ENCODE assay signal across 38 cellular contexts in genomic region chr12:26807292-26807691, GRCh38.
"Had no signal": no experiment of that assay in that cellular context is flagged by ENCODE, and none has a peak within 500 bp of the region (broad histone marks: within the 10 kb centered on the region; RNA-seq: fewer than 3 reads in every experiment).

No MANE protein-coding gene starts in this region.

- DNase-seq: activated B cell treated with CpG ODN at 0.5 μM for 24 hours; activated CD4-positive, alpha-beta memory T cell treated with anti-CD3 and anti-CD28 coated beads, Interleukin-2, amount 10 ng/mL, durations not matched to agents 7 days and 5 days; activated CD4-positive, alpha-beta T cell treated with anti-CD3 and anti-CD28 coated beads for 4 hours; activated CD4-positive, alpha-beta T cell treated with anti-CD3 and anti-CD28 coated beads, Interleukin-2, amount 10 ng/mL, durations not matched to agents 24 days and 14 days; activated CD4-positive, alpha-beta T cell treated with anti-CD3 and anti-CD28 coated beads, Interleukin-2, amount 50 U/mL, for 48 hours; activated CD4-positive, CD25-positive, alpha-beta regulatory T cell treated with anti-CD3 and anti-CD28 coated beads, Interleukin-2, amount 50 U/mL, for 72 hours; activated CD8-positive, alpha-beta memory T cell treated with anti-CD3 and anti-CD28 coated beads for 24 hours; activated CD8-positive, alpha-beta memory T cell treated with anti-CD3 and anti-CD28 coated beads, Interleukin-2, amount 50 U/mL, for 4 hours; activated CD8-positive, alpha-beta T cell treated with anti-CD3 and anti-CD28 coated beads, Interleukin-2, amount 10 ng/mL, durations not matched to agents 7 days and 5 days; activated effector memory CD4-positive, alpha-beta T cell treated with anti-CD3 and anti-CD28 coated beads, Interleukin-2, amount 50 U/mL, for 16 hours; activated gamma-delta T cell treated with Interleukin-2 at 50 U/mL for 16 hours; activated naive CD4-positive, alpha-beta T cell; activated naive CD4-positive, alpha-beta T cell treated with anti-CD3 and anti-CD28 coated beads for 36 hours; activated naive CD4-positive, alpha-beta T cell treated with anti-CD3 and anti-CD28 coated beads, Interleukin-2, amount 50 U/mL, for 16 hours; activated naive CD8-positive, alpha-beta T cell treated with anti-CD3 and anti-CD28 coated beads for 36 hours; activated T-cell treated with anti-CD3 and anti-CD28 coated beads for 4 hours; activated T-cell treated with anti-CD3 and anti-CD28 coated beads, Interleukin-2, amount 50 U/mL, for 1 hour; activated T-cell treated with anti-CD3 and anti-CD28 coated beads, Interleukin-2, amount 50 U/mL, for 4 hours; activated T-cell treated with anti-CD3 and anti-CD28 coated beads, Interleukin-2, amount 50 U/mL, for 72 hours; adrenal gland; amniotic stem cell; aorta; body of pancreas; brain microvascular endothelial cell; caudate nucleus; cerebellar nuclear complex; SW 1271; T-helper 1 cell; T-helper 2 cell; T-helper 9 cell had no signal

- H3K9me3 Mint-ChIP-seq: activated B cell treated with CpG ODN at 0.5 μM for 24 hours; activated CD4-positive, alpha-beta memory T cell treated with anti-CD3 and anti-CD28 coated beads, Interleukin-2, amount 10 ng/mL, durations not matched to agents 7 days and 5 days; activated CD4-positive, alpha-beta T cell treated with anti-CD3 and anti-CD28 coated beads, Interleukin-2, amount 10 ng/mL, durations not matched to agents 24 days and 14 days; activated naive CD4-positive, alpha-beta T cell treated with anti-CD3 and anti-CD28 coated beads for 36 hours; activated naive CD4-positive, alpha-beta T cell treated with anti-CD3 and anti-CD28 coated beads, Interleukin-2, amount 50 U/mL, for 72 hours; activated naive CD8-positive, alpha-beta T cell treated with anti-CD3 and anti-CD28 coated beads for 36 hours; activated T-cell treated with anti-CD3 and anti-CD28 coated beads, Interleukin-2, amount 50 U/mL, for 4 hours; activated T-cell treated with anti-CD3 and anti-CD28 coated beads, Interleukin-2, amount 50 U/mL, for 72 hours; activated T-helper 1 cell treated with anti-CD3 and anti-CD28 coated beads, Interleukin-12 subunit alpha, Interleukin-12 subunit beta, Interleukin-2, Interleukin-4 antibody, amounts not matched to agents 30 ng/mL and 10 ng/mL and 1 ng/mL, durations not matched to agents 14 hours and 24 hours and 36 hours; activated T-helper 17 cell treated with anti-CD3 and anti-CD28 coated beads, Interleukin-2, amount 50 U/mL, for 72 hours; central memory CD8-positive, alpha-beta T cell; T-helper 1 cell treated with Interleukin-12 subunit alpha and Interleukin-12 subunit beta and Interleukin-4 antibody, amounts not matched to agents 30 μg/mL and 1 μg/mL, for 36 hours; T-helper 2 cell treated with Interferon-gamma antibody and Interleukin-4, amounts not matched to agents 5 μg/mL and 100 μg/mL, for 36 hours had no signal

- H3K27me3 Mint-ChIP-seq: activated B cell treated with CpG ODN at 0.5 μM for 24 hours; activated CD4-positive, alpha-beta memory T cell treated with anti-CD3 and anti-CD28 coated beads, Interleukin-2, amount 10 ng/mL, durations not matched to agents 7 days and 5 days; activated CD4-positive, alpha-beta T cell treated with anti-CD3 and anti-CD28 coated beads, Interleukin-2, amount 10 ng/mL, durations not matched to agents 24 days and 14 days; activated naive CD8-positive, alpha-beta T cell treated with anti-CD3 and anti-CD28 coated beads for 36 hours; activated T-helper 17 cell treated with anti-CD3 and anti-CD28 coated beads, Interleukin-2, amount 50 U/mL, for 72 hours; central memory CD8-positive, alpha-beta T cell had no signal

- H3K27me3 ChIP-seq: adrenal gland, body of pancreas, brain microvascular endothelial cell, breast epithelium had no signal

- H3K27ac ChIP-seq: adrenal gland, body of pancreas, brain microvascular endothelial cell, breast epithelium, VCaP had no signal

- ATAC-seq: activated CD8-positive, alpha-beta T cell treated with anti-CD3 and anti-CD28 coated beads, Interleukin-2, amount 10 ng/mL, durations not matched to agents 7 days and 5 days; activated naive CD4-positive, alpha-beta T cell treated with anti-CD3 and anti-CD28 coated beads, Interleukin-2, amount 50 U/mL, for 72 hours; activated T-cell treated with anti-CD3 and anti-CD28 coated beads, Interleukin-2, amount 50 U/mL, for 4 hours; activated T-cell treated with anti-CD3 and anti-CD28 coated beads, Interleukin-2, amount 50 U/mL, for 72 hours; activated T-helper 17 cell treated with anti-CD3 and anti-CD28 coated beads, Interleukin-2, amount 50 U/mL, for 72 hours; body of pancreas had no signal

- H3K4me3 Mint-ChIP-seq: activated B cell treated with CpG ODN at 0.5 μM for 24 hours; activated CD4-positive, alpha-beta memory T cell treated with anti-CD3 and anti-CD28 coated beads, Interleukin-2, amount 10 ng/mL, durations not matched to agents 7 days and 5 days; activated CD4-positive, alpha-beta T cell treated with anti-CD3 and anti-CD28 coated beads, Interleukin-2, amount 10 ng/mL, durations not matched to agents 24 days and 14 days; activated CD8-positive, alpha-beta T cell treated with anti-CD3 and anti-CD28 coated beads, Interleukin-2, amount 10 ng/mL, durations not matched to agents 7 days and 5 days; activated naive CD4-positive, alpha-beta T cell treated with anti-CD3 and anti-CD28 coated beads for 36 hours; activated T-cell treated with anti-CD3 and anti-CD28 coated beads, Interleukin-2, amount 50 U/mL, for 4 hours; activated T-cell treated with anti-CD3 and anti-CD28 coated beads, Interleukin-2, amount 50 U/mL, for 72 hours; activated T-helper 1 cell treated with anti-CD3 and anti-CD28 coated beads, Interleukin-12 subunit alpha, Interleukin-12 subunit beta, Interleukin-2, Interleukin-4 antibody, amounts not matched to agents 30 ng/mL and 10 ng/mL and 1 ng/mL, durations not matched to agents 14 hours and 24 hours and 36 hours; activated T-helper 17 cell treated with anti-CD3 and anti-CD28 coated beads, Interleukin-2, amount 50 U/mL, for 72 hours; central memory CD8-positive, alpha-beta T cell; T-helper 1 cell treated with Interleukin-12 subunit alpha and Interleukin-12 subunit beta and Interleukin-4 antibody, amounts not matched to agents 30 μg/mL and 1 μg/mL, for 36 hours; T-helper 2 cell treated with Interferon-gamma antibody and Interleukin-4, amounts not matched to agents 5 μg/mL and 100 μg/mL, for 36 hours had no signal

- H3K36me3 ChIP-seq: adrenal gland, brain microvascular endothelial cell, breast epithelium had no signal

- H3K9me3 ChIP-seq: adrenal gland, body of pancreas, breast epithelium had no signal

- H3K4me3 ChIP-seq: adrenal gland, body of pancreas, breast epithelium had no signal

- H3K27ac Mint-ChIP-seq: activated B cell treated with CpG ODN at 0.5 μM for 24 hours; activated CD4-positive, alpha-beta memory T cell treated with anti-CD3 and anti-CD28 coated beads, Interleukin-2, amount 10 ng/mL, durations not matched to agents 7 days and 5 days; activated CD4-positive, alpha-beta T cell treated with anti-CD3 and anti-CD28 coated beads, Interleukin-2, amount 10 ng/mL, durations not matched to agents 24 days and 14 days; activated CD8-positive, alpha-beta T cell treated with anti-CD3 and anti-CD28 coated beads, Interleukin-2, amount 10 ng/mL, durations not matched to agents 7 days and 5 days; activated naive CD4-positive, alpha-beta T cell treated with anti-CD3 and anti-CD28 coated beads for 36 hours; activated T-cell treated with anti-CD3 and anti-CD28 coated beads, Interleukin-2, amount 50 U/mL, for 72 hours; activated T-helper 1 cell treated with anti-CD3 and anti-CD28 coated beads, Interleukin-12 subunit alpha, Interleukin-12 subunit beta, Interleukin-2, Interleukin-4 antibody, amounts not matched to agents 30 ng/mL and 10 ng/mL and 1 ng/mL, durations not matched to agents 14 hours and 24 hours and 36 hours; activated T-helper 17 cell treated with anti-CD3 and anti-CD28 coated beads, Interleukin-2, amount 50 U/mL, for 72 hours; T-helper 1 cell treated with Interleukin-12 subunit alpha and Interleukin-12 subunit beta and Interleukin-4 antibody, amounts not matched to agents 30 μg/mL and 1 μg/mL, for 36 hours; T-helper 2 cell treated with Interferon-gamma antibody and Interleukin-4, amounts not matched to agents 5 μg/mL and 100 μg/mL, for 36 hours had no signal
